26 cellular contexts compared by ENCODE assay signal in genomic region chr17:2323629-2324314, GRCh38. TPM values are rescaled to one million over a fixed set of nuclear protein-coding genes. Genes with fewer than 3 reads are reported as not detected.
A peak's percentile ranks its signal among the peaks of the same experiment; 100 is the strongest.
DNase-seq lines count a peak whose midpoint lies in the region; ATAC-seq and TF ChIP-seq lines count a peak whose summit lies in the region.
"Had no signal": no experiment of that assay in that cellular context is flagged by ENCODE, and none has a peak within 500 bp of the region (broad histone marks: within the 10 kb centered on the region; RNA-seq: fewer than 3 reads in every experiment).

No MANE protein-coding gene starts in this region.

- CTCF ChIA-PET in PC-3 (lab: Charles Lee) = no interaction called here

- H4K20me1 ChIP-seq in PC-3 (ENCODE audit: low read length) = no peaks in the 10 kb centered on the region

- TF ChIP-seq CTCF in PC-3 (conservative IDR thresholded peaks at IDR 0.05; ENCODE audit: low read depth, low read length) (no peak), endodermal cell (conservative IDR thresholded peaks at IDR 0.05) (no peak)

- peaks cover 5% of the 10 kb centered on the region; the same call in 1 of the 2 replicates for H3K79me2 ChIP-seq in PC-3 (ENCODE audit: low read length)

- DNase-seq in right cardiac atrium (no peak), left ventricle myocardium superior (no peak), dermis blood vessel endothelial cell (peak; percentile 30), PC-3 (no peak), endodermal cell (no peak)
- DNase-seq in activated T-cell treated with anti-CD3 and anti-CD28 coated beads, Interleukin-2, amount 50 U/mL, for 72 hours = no peak
- DNase-seq: C1 segment of cervical spinal cord; CD8-positive, alpha-beta T cell; DMS 273 treated with DMSO at 0.1 percent for 48 hours; DMS79; EL; GDM1; GOT3; HFFc6; KG1; MM.1S; NCI-H2029; NCI-H446; NCI-H524 treated with DMSO at 0.1 percent for 48 hours; NCI-H774; PC-9; Right ventricle myocardium superior; RPMI8226 had no signal

- H3K36me3 Mint-ChIP-seq in endodermal cell (ENCODE audit: low read depth) = peaks cover 64% of the 10 kb centered on the region
- H3K36me3 Mint-ChIP-seq in activated T-cell treated with anti-CD3 and anti-CD28 coated beads, Interleukin-2, amount 50 U/mL, for 72 hours (ENCODE audit: insufficient read depth in 2 of 2) = peaks cover 3 to 55% of the 10 kb centered on the region in 2 donors

- H3K9me3 Mint-ChIP-seq in endodermal cell = no peaks in the 10 kb centered on the region
- H3K9me3 Mint-ChIP-seq in activated T-cell treated with anti-CD3 and anti-CD28 coated beads, Interleukin-2, amount 50 U/mL, for 72 hours = no peaks in the 10 kb centered on the region
- H3K9me3 Mint-ChIP-seq: CD8-positive, alpha-beta T cell; HFFc6 had no signal

- no peak overlapping the region for H3K27ac Mint-ChIP-seq in endodermal cell
- H3K27ac Mint-ChIP-seq in activated T-cell treated with anti-CD3 and anti-CD28 coated beads, Interleukin-2, amount 50 U/mL, for 72 hours = no peak overlapping the region
- H3K27ac Mint-ChIP-seq: CD8-positive, alpha-beta T cell; HFFc6 had no signal

- H3K9me2 ChIP-seq in PC-3 (replicated peaks; ENCODE audit: low read length) = no peaks in the 10 kb centered on the region

- no peaks in the 10 kb centered on the region for H3K27me3 Mint-ChIP-seq in endodermal cell (ENCODE audit: insufficient read depth)
- no peaks in the 10 kb centered on the region for H3K27me3 Mint-ChIP-seq in activated T-cell treated with anti-CD3 and anti-CD28 coated beads, Interleukin-2, amount 50 U/mL, for 72 hours (ENCODE audit: low read depth)

- H3K9me3 ChIP-seq in right cardiac atrium (ENCODE audit: control insufficient read depth, low read length) (no peaks in the 10 kb centered on the region), PC-3 (ENCODE audit: low read length) (no peaks in the 10 kb centered on the region), endodermal cell (ENCODE audit: control insufficient read depth, low read length) (no peaks in the 10 kb centered on the region)
- H3K9me3 ChIP-seq: HAP-1, SJSA1 had no signal

- H3K9ac ChIP-seq in PC-3 (ENCODE audit: low read length) = no peak overlapping the region
- no peak overlapping the region for H3K9ac ChIP-seq in endodermal cell (ENCODE audit: extremely low read depth, low read length, poor library complexity, severe bottlenecking)

- no peaks in the 10 kb centered on the region for H3F3A ChIP-seq in PC-3 (ENCODE audit: low read length, unreplicated experiment)

- BruUV-seq in PC-3 (replicated peaks; lab: Mats Ljungman, UMichigan) = no TSS peak

- intact Hi-C loops in right cardiac atrium (cut with DNase I) (no loop called here), left ventricle myocardium superior (cut with micrococcal nuclease) (no loop called here), PC-3 (cut with micrococcal nuclease) (no loop called here)

- H3K4me3 ChIP-seq in right cardiac atrium (ENCODE audit: low read length) (no peak overlapping the region), PC-3 (ENCODE audit: low read length) (no peak overlapping the region), endodermal cell (ENCODE audit: low read length) (no peak overlapping the region)
- H3K4me3 ChIP-seq: GM12878, HAP-1, PC-9, SJSA1 had no signal

- POLR2A ChIA-PET in PC-3 (lab: Charles Lee; ENCODE audit: unreplicated experiment) = no interaction called here

- no peaks in the 10 kb centered on the region for H3K27me3 ChIP-seq in right cardiac atrium (ENCODE audit: control insufficient read depth, insufficient read depth)
- H3K27me3 ChIP-seq in PC-3 (ENCODE audit: low read length) = no peaks in the 10 kb centered on the region
- no peaks in the 10 kb centered on the region for H3K27me3 ChIP-seq in endodermal cell (ENCODE audit: control insufficient read depth, insufficient read depth, low read length, poor library complexity, severe bottlenecking)
- H3K27me3 ChIP-seq: SJSA1 had no signal

- WGBS in right cardiac atrium = 61% methylated on average over 2 of the region's 2 CpGs
- 94 to 100% methylated on average over 1 to 2 of the region's 2 CpGs for WGBS in endodermal cell (ENCODE audit: insufficient coverage in 1 of 2, insufficient read length in 1 of 2), 2 experiments

- no peak overlapping the region for H3K27ac ChIP-seq in right cardiac atrium (ENCODE audit: low read length)
- no peak overlapping the region for H3K27ac ChIP-seq in PC-3 (ENCODE audit: low read length)
- H3K27ac ChIP-seq in endodermal cell (ENCODE audit: low read depth, low read length) = no peak overlapping the region
- H3K27ac ChIP-seq: PC-9, SJSA1 had no signal

- H3K36me3 ChIP-seq in PC-3 (ENCODE audit: low read depth, low read length) (peaks cover 36% of the 10 kb centered on the region), endodermal cell (ENCODE audit: control insufficient read depth, insufficient read depth, low read length) (peaks cover 71% of the 10 kb centered on the region)

- no peak overlapping the region for H2AFZ ChIP-seq in PC-3 (ENCODE audit: low read length)
- H2AFZ ChIP-seq: PC-9 had no signal

- H3K4me1 Mint-ChIP-seq in endodermal cell = no peaks in the 10 kb centered on the region
- no peaks in the 10 kb centered on the region for H3K4me1 Mint-ChIP-seq in activated T-cell treated with anti-CD3 and anti-CD28 coated beads, Interleukin-2, amount 50 U/mL, for 72 hours (ENCODE audit: low read depth)

- H3K4me1 ChIP-seq in right cardiac atrium (ENCODE audit: control insufficient read depth, insufficient read depth, low read length) (no peaks in the 10 kb centered on the region), PC-3 (ENCODE audit: insufficient read depth, low read length) (no peaks in the 10 kb centered on the region), endodermal cell (ENCODE audit: control insufficient read depth, insufficient read depth, low read length) (no peaks in the 10 kb centered on the region)
- H3K4me1 ChIP-seq: HAP-1, SJSA1 had no signal

- ATAC-seq in right cardiac atrium (peak; percentile 53 to 84), left ventricle myocardium superior (no peak), PC-3 (no peak)
- no peak for ATAC-seq in activated T-cell treated with anti-CD3 and anti-CD28 coated beads, Interleukin-2, amount 50 U/mL, for 72 hours (replicated peaks in 1 of 2)
- ATAC-seq: CD8-positive, alpha-beta T cell; GM12878 had no signal

- H3K4me2 ChIP-seq in PC-3 (ENCODE audit: low read length) = no peak overlapping the region
- H3K4me2 ChIP-seq: PC-9 had no signal

- no peak overlapping the region for H3K4me3 Mint-ChIP-seq in endodermal cell
- no peak overlapping the region for H3K4me3 Mint-ChIP-seq in activated T-cell treated with anti-CD3 and anti-CD28 coated beads, Interleukin-2, amount 50 U/mL, for 72 hours
- H3K4me3 Mint-ChIP-seq: CD8-positive, alpha-beta T cell; HFFc6 had no signal

RNA-seq across cellular contexts. Expression of gene TSR1, which starts 12.5 kb away (rescaled TPM):
- total RNA-seq in right cardiac atrium = 10 to 100 TPM; 15.4 to 22.2 (median 18.0) TPM
- polyA plus RNA-seq in right cardiac atrium = 12.3 TPM
- 23.3 TPM for total RNA-seq in left ventricle myocardium superior
- total RNA-seq in dermis blood vessel endothelial cell = 44.8 and 56.3 TPM in 2 replicates
- 70.3 and 90.2 TPM in 2 replicates for total RNA-seq in PC-3 (2014; rRNA removed)
- 10 to 100 TPM; 40.1 to 43.3 TPM for total RNA-seq in endodermal cell
- polyA plus RNA-seq in endodermal cell (2013, experiment 1 of 2) = 37.0 TPM
- polyA plus RNA-seq in endodermal cell (2013, experiment 2 of 2) = 38.7 TPM
- total RNA-seq in activated T-cell treated with anti-CD3 and anti-CD28 coated beads, Interleukin-2, amount 50 U/mL, for 72 hours = 10 to 100 TPM; 36.4 to 38.2 TPM

RNA-seq across cellular contexts. Expression of gene SGSM2, which starts 13.5 kb away (rescaled TPM):
- total RNA-seq in right cardiac atrium = 10 to 100 TPM; 31.1 to 38.6 (median 37.3) TPM
- 37.3 TPM for polyA plus RNA-seq in right cardiac atrium
- 27.0 TPM for total RNA-seq in left ventricle myocardium superior
- total RNA-seq in dermis blood vessel endothelial cell = 52.6 and 70.3 TPM in 2 replicates
- total RNA-seq in PC-3 (2014; rRNA removed) = 36.6 and 47.2 TPM in 2 replicates
- 10 to 100 TPM; 62.5 to 77.3 TPM for total RNA-seq in endodermal cell
- 80.3 TPM for polyA plus RNA-seq in endodermal cell (2013, experiment 1 of 2)
- 69.3 TPM for polyA plus RNA-seq in endodermal cell (2013, experiment 2 of 2)
- total RNA-seq in activated T-cell treated with anti-CD3 and anti-CD28 coated beads, Interleukin-2, amount 50 U/mL, for 72 hours = 10 to 100 TPM; 40.8 to 57.5 TPM

RNA-seq across cellular contexts. Expression of gene SRR, which starts 20.0 kb away (rescaled TPM):
- total RNA-seq in right cardiac atrium (10 to 100 TPM; 11.1 to 12.5 (median 11.8) TPM), left ventricle myocardium superior (7.6 TPM), dermis blood vessel endothelial cell (12.2 and 13.6 TPM in 2 replicates), PC-3 (2014; rRNA removed) (8.8 and 12.0 TPM in 2 replicates), endodermal cell (10 to 100 TPM; 10.2 to 38.0 TPM)
- polyA plus RNA-seq in right cardiac atrium = 5.2 TPM
- 28.8 TPM for polyA plus RNA-seq in endodermal cell (2013, experiment 1 of 2)
- 28.2 TPM for polyA plus RNA-seq in endodermal cell (2013, experiment 2 of 2)
- total RNA-seq in activated T-cell treated with anti-CD3 and anti-CD28 coated beads, Interleukin-2, amount 50 U/mL, for 72 hours = 10 to 100 TPM; 20.9 to 26.8 TPM

RNA-seq across cellular contexts. Expression of gene SMG6, which starts 20.2 kb away (rescaled TPM):
- total RNA-seq in right cardiac atrium = 10 to 100 TPM; 22.9 to 36.0 (median 30.6) TPM
- 18.7 TPM for polyA plus RNA-seq in right cardiac atrium
- 18.2 TPM for total RNA-seq in left ventricle myocardium superior
- 29.3 and 65.6 TPM in 2 replicates for total RNA-seq in dermis blood vessel endothelial cell
- total RNA-seq in PC-3 (2014; rRNA removed) = 13.4 and 20.4 TPM in 2 replicates
- 10 to 100 TPM; 44.3 to 56.7 TPM for total RNA-seq in endodermal cell
- polyA plus RNA-seq in endodermal cell (2013, experiment 1 of 2) = 30.3 TPM
- polyA plus RNA-seq in endodermal cell (2013, experiment 2 of 2) = 26.0 TPM
- total RNA-seq in activated T-cell treated with anti-CD3 and anti-CD28 coated beads, Interleukin-2, amount 50 U/mL, for 72 hours = 10 to 100 TPM; 47.3 to 54.1 TPM

Comparison
In these comparisons a context has a peak if more than half of its experiments do, and no peak if none do; other contexts are left out.
1. ATAC-seq: peak in right cardiac atrium (2 of 2); none in left ventricle myocardium superior (single experiment), PC-3 (single experiment) and activated T-cell treated with anti-CD3 and anti-CD28 coated beads, Interleukin-2, amount 50 U/mL, for 72 hours (0 of 2).